Comparison of ENCODE assay signal across 32 cellular contexts in genomic region chr20:51969191-51969590, GRCh38.
"Had no signal": no experiment of that assay in that cellular context is flagged by ENCODE, and none has a peak within 500 bp of the region (broad histone marks: within the 10 kb centered on the region; RNA-seq: fewer than 3 reads in every experiment).

No MANE protein-coding gene starts in this region.

- H3K27ac ChIP-seq: ascending aorta, breast epithelium, cardiac muscle cell, colonic mucosa, epithelial cell of prostate, esophagus squamous epithelium, foreskin keratinocyte, gastrocnemius medialis, heart left ventricle had no signal

- H3K27ac Mint-ChIP-seq: activated CD4-positive, alpha-beta memory T cell treated with anti-CD3 and anti-CD28 coated beads for 36 hours; activated CD4-positive, alpha-beta T cell treated with anti-CD3 and anti-CD28 coated beads for 36 hours; activated CD4-positive, alpha-beta T cell treated with anti-CD3 and anti-CD28 coated beads, Interleukin-2, amount 10 ng/mL, durations not matched to agents 24 days and 14 days; activated CD8-positive, alpha-beta memory T cell treated with anti-CD3 and anti-CD28 coated beads, Interleukin-2, amount 10 ng/mL, durations not matched to agents 7 days and 5 days; activated CD8-positive, alpha-beta T cell treated with anti-CD3 and anti-CD28 coated beads, Interleukin-2, amount 10 ng/mL, durations not matched to agents 7 days and 5 days; activated naive CD4-positive, alpha-beta T cell treated with anti-CD3 and anti-CD28 coated beads for 36 hours; activated naive CD4-positive, alpha-beta T cell treated with anti-CD3 and anti-CD28 coated beads, Interleukin-2, amount 50 U/mL, for 24 hours; activated naive CD8-positive, alpha-beta T cell treated with anti-CD3 and anti-CD28 coated beads for 36 hours; activated naive CD8-positive, alpha-beta T cell treated with anti-CD3 and anti-CD28 coated beads, Interleukin-2, amount 50 U/mL, for 24 hours; activated T-helper 1 cell treated with anti-CD3 and anti-CD28 coated beads, Interleukin-12 subunit alpha, Interleukin-12 subunit beta, Interleukin-2, Interleukin-4 antibody, amounts not matched to agents 30 ng/mL and 10 ng/mL and 1 ng/mL, durations not matched to agents 14 hours and 24 hours and 36 hours; activated T-helper 2 cell treated with anti-CD3 and anti-CD28 coated beads, Interferon-gamma antibody, Interleukin-2, Interleukin-4, amounts not matched to agents 10 μg/mL and 5 μg/mL and 100 μg/mL, durations not matched to agents 14 hours and 24 hours and 36 hours had no signal

- DNase-seq: activated CD4-positive, alpha-beta memory T cell treated with anti-CD3 and anti-CD28 coated beads for 36 hours; activated CD4-positive, alpha-beta T cell treated with anti-CD3 and anti-CD28 coated beads for 36 hours; activated CD4-positive, alpha-beta T cell treated with anti-CD3 and anti-CD28 coated beads, Interleukin-2, amount 10 ng/mL, durations not matched to agents 24 days and 14 days; activated CD4-positive, CD25-positive, alpha-beta regulatory T cell; activated CD4-positive, CD25-positive, alpha-beta regulatory T cell treated with anti-CD3 and anti-CD28 coated beads, Interleukin-2, amount 50 U/mL, for 72 hours; activated CD8-positive, alpha-beta memory T cell treated with anti-CD3 and anti-CD28 coated beads, Interleukin-2, amount 10 ng/mL, durations not matched to agents 7 days and 5 days; activated CD8-positive, alpha-beta memory T cell treated with anti-CD3 and anti-CD28 coated beads, Interleukin-2, amount 50 U/mL, for 4 hours; activated CD8-positive, alpha-beta T cell treated with anti-CD3 and anti-CD28 coated beads, Interleukin-2, amount 10 ng/mL, durations not matched to agents 7 days and 5 days; activated effector memory CD4-positive, alpha-beta T cell treated with anti-CD3 and anti-CD28 coated beads, Interleukin-2, amount 50 U/mL, for 16 hours; activated naive CD4-positive, alpha-beta T cell treated with anti-CD3 and anti-CD28 coated beads for 36 hours; activated naive CD8-positive, alpha-beta T cell treated with anti-CD3 and anti-CD28 coated beads for 36 hours; activated naive CD8-positive, alpha-beta T cell treated with anti-CD3 and anti-CD28 coated beads, Interleukin-2, amount 50 U/mL, for 24 hours; activated T-cell treated with anti-CD3 and anti-CD28 coated beads, Interleukin-2, amount 50 U/mL, for 1 hour; activated T-cell treated with anti-CD3 and anti-CD28 coated beads, Interleukin-2, amount 50 U/mL, for 48 hours; central memory CD4-positive, alpha-beta T cell; cerebellar nuclear complex; colonic mucosa; effector CD8-positive, alpha-beta T cell; esophagus squamous epithelium; foreskin keratinocyte; gastrocnemius medialis; glutamatergic neuron; heart left ventricle; T-helper 2 cell had no signal

- H3K36me3 Mint-ChIP-seq: activated CD4-positive, alpha-beta memory T cell treated with anti-CD3 and anti-CD28 coated beads for 36 hours; activated CD8-positive, alpha-beta memory T cell treated with anti-CD3 and anti-CD28 coated beads, Interleukin-2, amount 10 ng/mL, durations not matched to agents 7 days and 5 days; activated naive CD4-positive, alpha-beta T cell treated with anti-CD3 and anti-CD28 coated beads, Interleukin-2, amount 50 U/mL, for 24 hours; activated naive CD8-positive, alpha-beta T cell treated with anti-CD3 and anti-CD28 coated beads for 36 hours; brain had no signal

- H3K9me3 Mint-ChIP-seq: activated CD4-positive, alpha-beta memory T cell treated with anti-CD3 and anti-CD28 coated beads for 36 hours; activated naive CD4-positive, alpha-beta T cell treated with anti-CD3 and anti-CD28 coated beads for 36 hours; activated naive CD4-positive, alpha-beta T cell treated with anti-CD3 and anti-CD28 coated beads, Interleukin-2, amount 50 U/mL, for 24 hours; activated naive CD8-positive, alpha-beta T cell treated with anti-CD3 and anti-CD28 coated beads for 36 hours; activated naive CD8-positive, alpha-beta T cell treated with anti-CD3 and anti-CD28 coated beads, Interleukin-2, amount 50 U/mL, for 24 hours; activated T-helper 1 cell treated with anti-CD3 and anti-CD28 coated beads, Interleukin-12 subunit alpha, Interleukin-12 subunit beta, Interleukin-2, Interleukin-4 antibody, amounts not matched to agents 30 ng/mL and 10 ng/mL and 1 ng/mL, durations not matched to agents 14 hours and 24 hours and 36 hours; activated T-helper 2 cell treated with anti-CD3 and anti-CD28 coated beads, Interferon-gamma antibody, Interleukin-2, Interleukin-4, amounts not matched to agents 10 μg/mL and 5 μg/mL and 100 μg/mL, durations not matched to agents 14 hours and 24 hours and 36 hours had no signal

- H3K4me3 Mint-ChIP-seq: activated CD4-positive, alpha-beta memory T cell treated with anti-CD3 and anti-CD28 coated beads for 36 hours; activated CD4-positive, alpha-beta T cell treated with anti-CD3 and anti-CD28 coated beads for 36 hours; activated CD4-positive, alpha-beta T cell treated with anti-CD3 and anti-CD28 coated beads, Interleukin-2, amount 10 ng/mL, durations not matched to agents 24 days and 14 days; activated CD8-positive, alpha-beta memory T cell treated with anti-CD3 and anti-CD28 coated beads, Interleukin-2, amount 10 ng/mL, durations not matched to agents 7 days and 5 days; activated CD8-positive, alpha-beta T cell treated with anti-CD3 and anti-CD28 coated beads, Interleukin-2, amount 10 ng/mL, durations not matched to agents 7 days and 5 days; activated naive CD4-positive, alpha-beta T cell treated with anti-CD3 and anti-CD28 coated beads for 36 hours; activated naive CD4-positive, alpha-beta T cell treated with anti-CD3 and anti-CD28 coated beads, Interleukin-2, amount 50 U/mL, for 24 hours; activated naive CD8-positive, alpha-beta T cell treated with anti-CD3 and anti-CD28 coated beads for 36 hours; activated naive CD8-positive, alpha-beta T cell treated with anti-CD3 and anti-CD28 coated beads, Interleukin-2, amount 50 U/mL, for 24 hours; activated T-helper 1 cell treated with anti-CD3 and anti-CD28 coated beads, Interleukin-12 subunit alpha, Interleukin-12 subunit beta, Interleukin-2, Interleukin-4 antibody, amounts not matched to agents 30 ng/mL and 10 ng/mL and 1 ng/mL, durations not matched to agents 14 hours and 24 hours and 36 hours; brain had no signal

- H3K4me1 ChIP-seq: ascending aorta, breast epithelium, colonic mucosa, esophagus squamous epithelium, foreskin keratinocyte, gastrocnemius medialis had no signal

- H3K4me3 ChIP-seq: ascending aorta, breast epithelium, cardiac muscle cell, colonic mucosa, esophagus squamous epithelium, gastrocnemius medialis, heart left ventricle had no signal

- ATAC-seq: activated CD4-positive, alpha-beta T cell treated with anti-CD3 and anti-CD28 coated beads for 36 hours; activated CD8-positive, alpha-beta memory T cell treated with anti-CD3 and anti-CD28 coated beads, Interleukin-2, amount 10 ng/mL, durations not matched to agents 7 days and 5 days; activated CD8-positive, alpha-beta T cell treated with anti-CD3 and anti-CD28 coated beads, Interleukin-2, amount 10 ng/mL, durations not matched to agents 7 days and 5 days; activated naive CD8-positive, alpha-beta T cell treated with anti-CD3 and anti-CD28 coated beads, Interleukin-2, amount 50 U/mL, for 24 hours; foreskin keratinocyte; gastrocnemius medialis; heart left ventricle had no signal

- H3K27me3 Mint-ChIP-seq: activated CD8-positive, alpha-beta memory T cell treated with anti-CD3 and anti-CD28 coated beads, Interleukin-2, amount 10 ng/mL, durations not matched to agents 7 days and 5 days; activated naive CD4-positive, alpha-beta T cell treated with anti-CD3 and anti-CD28 coated beads, Interleukin-2, amount 50 U/mL, for 24 hours; brain had no signal

- H3K9me3 ChIP-seq: ascending aorta, breast epithelium, colonic mucosa, esophagus squamous epithelium, gastrocnemius medialis, heart left ventricle had no signal

- H3K27me3 ChIP-seq: ascending aorta, breast epithelium, cardiac muscle cell, colonic mucosa, esophagus squamous epithelium, foreskin keratinocyte, gastrocnemius medialis, heart left ventricle had no signal

- H3K4me1 Mint-ChIP-seq: activated CD4-positive, alpha-beta T cell treated with anti-CD3 and anti-CD28 coated beads for 36 hours; activated CD4-positive, alpha-beta T cell treated with anti-CD3 and anti-CD28 coated beads, Interleukin-2, amount 10 ng/mL, durations not matched to agents 24 days and 14 days; activated CD8-positive, alpha-beta memory T cell treated with anti-CD3 and anti-CD28 coated beads, Interleukin-2, amount 10 ng/mL, durations not matched to agents 7 days and 5 days; activated naive CD4-positive, alpha-beta T cell treated with anti-CD3 and anti-CD28 coated beads, Interleukin-2, amount 50 U/mL, for 24 hours; activated naive CD8-positive, alpha-beta T cell treated with anti-CD3 and anti-CD28 coated beads for 36 hours; activated naive CD8-positive, alpha-beta T cell treated with anti-CD3 and anti-CD28 coated beads, Interleukin-2, amount 50 U/mL, for 24 hours had no signal

- H3K36me3 ChIP-seq: ascending aorta, breast epithelium, cardiac muscle cell, colonic mucosa, esophagus squamous epithelium, gastrocnemius medialis, heart left ventricle had no signal
